In the genomic region with DNA sequence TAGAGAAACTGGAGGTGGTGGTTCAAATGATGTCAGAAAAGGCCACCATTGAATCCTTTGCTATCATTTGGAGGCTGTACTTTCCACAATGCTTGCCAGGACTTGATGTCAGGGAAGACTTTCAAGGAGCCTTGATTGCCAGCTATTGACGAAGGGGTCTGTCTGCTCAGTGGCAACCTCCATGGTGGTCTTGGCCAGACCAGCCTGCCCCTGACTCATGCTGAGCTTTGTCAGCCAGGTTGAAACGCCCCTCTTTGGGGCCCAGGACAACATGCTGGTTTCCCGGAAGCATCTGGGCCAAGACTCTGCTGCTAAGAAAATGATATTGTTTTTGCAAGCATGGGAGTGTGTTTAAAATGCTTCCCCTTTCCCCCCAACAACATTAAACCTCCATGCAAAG, we compare ENCODE assay signal across 1 cellular context.
TF ChIP-seq lines count a peak whose summit lies in the region.

No MANE protein-coding gene starts in this region.

TF ChIP-seq in GM23338, 12 proteins besides CTCF, POLR2A, EP300 and RAD21 (continued from another document):
- TF ChIP-seq, protein P1, sequence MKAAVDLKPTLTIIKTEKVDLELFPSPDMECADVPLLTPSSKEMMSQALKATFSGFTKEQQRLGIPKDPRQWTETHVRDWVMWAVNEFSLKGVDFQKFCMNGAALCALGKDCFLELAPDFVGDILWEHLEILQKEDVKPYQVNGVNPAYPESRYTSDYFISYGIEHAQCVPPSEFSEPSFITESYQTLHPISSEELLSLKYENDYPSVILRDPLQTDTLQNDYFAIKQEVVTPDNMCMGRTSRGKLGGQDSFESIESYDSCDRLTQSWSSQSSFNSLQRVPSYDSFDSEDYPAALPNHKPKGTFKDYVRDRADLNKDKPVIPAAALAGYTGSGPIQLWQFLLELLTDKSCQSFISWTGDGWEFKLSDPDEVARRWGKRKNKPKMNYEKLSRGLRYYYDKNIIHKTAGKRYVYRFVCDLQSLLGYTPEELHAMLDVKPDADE (IDR thresholded peaks at IDR 0.05) = no peak
- TF ChIP-seq, protein P2, sequence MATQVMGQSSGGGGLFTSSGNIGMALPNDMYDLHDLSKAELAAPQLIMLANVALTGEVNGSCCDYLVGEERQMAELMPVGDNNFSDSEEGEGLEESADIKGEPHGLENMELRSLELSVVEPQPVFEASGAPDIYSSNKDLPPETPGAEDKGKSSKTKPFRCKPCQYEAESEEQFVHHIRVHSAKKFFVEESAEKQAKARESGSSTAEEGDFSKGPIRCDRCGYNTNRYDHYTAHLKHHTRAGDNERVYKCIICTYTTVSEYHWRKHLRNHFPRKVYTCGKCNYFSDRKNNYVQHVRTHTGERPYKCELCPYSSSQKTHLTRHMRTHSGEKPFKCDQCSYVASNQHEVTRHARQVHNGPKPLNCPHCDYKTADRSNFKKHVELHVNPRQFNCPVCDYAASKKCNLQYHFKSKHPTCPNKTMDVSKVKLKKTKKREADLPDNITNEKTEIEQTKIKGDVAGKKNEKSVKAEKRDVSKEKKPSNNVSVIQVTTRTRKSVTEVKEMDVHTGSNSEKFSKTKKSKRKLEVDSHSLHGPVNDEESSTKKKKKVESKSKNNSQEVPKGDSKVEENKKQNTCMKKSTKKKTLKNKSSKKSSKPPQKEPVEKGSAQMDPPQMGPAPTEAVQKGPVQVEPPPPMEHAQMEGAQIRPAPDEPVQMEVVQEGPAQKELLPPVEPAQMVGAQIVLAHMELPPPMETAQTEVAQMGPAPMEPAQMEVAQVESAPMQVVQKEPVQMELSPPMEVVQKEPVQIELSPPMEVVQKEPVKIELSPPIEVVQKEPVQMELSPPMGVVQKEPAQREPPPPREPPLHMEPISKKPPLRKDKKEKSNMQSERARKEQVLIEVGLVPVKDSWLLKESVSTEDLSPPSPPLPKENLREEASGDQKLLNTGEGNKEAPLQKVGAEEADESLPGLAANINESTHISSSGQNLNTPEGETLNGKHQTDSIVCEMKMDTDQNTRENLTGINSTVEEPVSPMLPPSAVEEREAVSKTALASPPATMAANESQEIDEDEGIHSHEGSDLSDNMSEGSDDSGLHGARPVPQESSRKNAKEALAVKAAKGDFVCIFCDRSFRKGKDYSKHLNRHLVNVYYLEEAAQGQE (IDR thresholded peaks at IDR 0.05; ENCODE audit: unreplicated experiment) = no peak
- TF ChIP-seq ZNF114 (CRISPR knock-in tag; IDR thresholded peaks at IDR 0.05) (no peak), EZH2 (IDR thresholded peaks at IDR 0.05; ENCODE audit: low read depth, unreplicated experiment) (no peak), ZNF331 (CRISPR knock-in tag; IDR thresholded peaks at IDR 0.05; ENCODE audit: low read depth) (no peak)
TF ChIP-seq in GM23338: peak in this region for 0.
